14 cellular contexts compared by ENCODE assay signal in genomic region chr14:18967134-18967533, GRCh38. TPM values are rescaled to one million over a fixed set of nuclear protein-coding genes. Genes with fewer than 3 reads are reported as not detected.
"Had no signal": no experiment of that assay in that cellular context is flagged by ENCODE, and none has a peak within 500 bp of the region (broad histone marks: within the 10 kb centered on the region; RNA-seq: fewer than 3 reads in every experiment).

Gene POTEM (plus strand): TSS chr14:18967434. CDS start chr14:18967486, 52 bp downstream.

RNA-seq across cellular contexts. Expression of gene POTEM, which starts in this region (rescaled TPM):
- total RNA-seq: activated CD4-positive, alpha-beta memory T cell treated with anti-CD3 and anti-CD28 coated beads for 36 hours; activated CD4-positive, alpha-beta memory T cell treated with anti-CD3 and anti-CD28 coated beads, Interleukin-2, amount 10 ng/mL, durations not matched to agents 7 days and 5 days; activated CD4-positive, alpha-beta T cell treated with anti-CD3 and anti-CD28 coated beads for 36 hours; activated CD4-positive, alpha-beta T cell treated with anti-CD3 and anti-CD28 coated beads, Interleukin-2, amount 10 ng/mL, durations not matched to agents 24 days and 14 days; activated CD4-positive, alpha-beta T cell treated with anti-CD3 and anti-CD28 coated beads, Interleukin-2, amount 10 ng/mL, durations not matched to agents 7 days and 5 days; activated CD8-positive, alpha-beta memory T cell treated with anti-CD3 and anti-CD28 coated beads for 36 hours; activated CD8-positive, alpha-beta memory T cell treated with anti-CD3 and anti-CD28 coated beads, Interleukin-2, amount 10 ng/mL, durations not matched to agents 7 days and 5 days; activated CD8-positive, alpha-beta T cell treated with anti-CD3 and anti-CD28 coated beads for 36 hours; activated CD8-positive, alpha-beta T cell treated with anti-CD3 and anti-CD28 coated beads, Interleukin-2, amount 10 ng/mL, durations not matched to agents 7 days and 5 days; T-cell; T-helper 1 cell treated with Interleukin-12 subunit alpha and Interleukin-12 subunit beta and Interleukin-4 antibody, amounts not matched to agents 30 ng/mL and 1 ng/mL, for 36 hours; T-helper 17 cell; T-helper 2 cell treated with Interferon-gamma antibody and Interleukin-4, amounts not matched to agents 100 ng/mL and 5 ng/mL, for 36 hours; WTC11 had no signal
